In genomic region chr6:3797231-3798200, GRCh38 we compare ENCODE assay signal across 1 cellular context.
TF ChIP-seq lines count a peak whose summit lies in the region.

No MANE protein-coding gene starts in this region.

TF ChIP-seq in HepG2, 621 proteins besides CTCF, POLR2A, EP300 and RAD21 (continued from another document):
- TF ChIP-seq SKIL (CRISPR knock-in tag; IDR thresholded peaks at IDR 0.05; ENCODE audit: borderline replicate concordance), result no peak
- TF ChIP-seq ZBED4 (CRISPR knock-in tag; IDR thresholded peaks at IDR 0.05; ENCODE audit: borderline replicate concordance), result peak; percentile 54; the same call in 1 of the 2 replicates
- TF ChIP-seq ZNF615 (CRISPR knock-in tag; IDR thresholded peaks at IDR 0.05; ENCODE audit: borderline replicate concordance), result no peak
- TF ChIP-seq ZNF629 (CRISPR knock-in tag; conservative IDR thresholded peaks at IDR 0.05), result 0 out of 2 replicates have a peak, but pooled peaks have one; percentile 47
- peak; percentile 39; the same call in 1 of the 2 replicates for TF ChIP-seq ZNF646 (CRISPR knock-in tag; IDR thresholded peaks at IDR 0.05)
- TF ChIP-seq ZNF678 (CRISPR knock-in tag; IDR thresholded peaks at IDR 0.05), result no peak
- no peak for TF ChIP-seq MAZ (IDR thresholded peaks at IDR 0.05; ENCODE audit: borderline replicate concordance, low read depth, low read length)
- TF ChIP-seq MAZ (CRISPR knock-in tag; IDR thresholded peaks at IDR 0.05; ENCODE audit: low read depth), result no peak
- peak; percentile 82; the same call in 1 of the 2 replicates for TF ChIP-seq ZFP36L1 (CRISPR knock-in tag; IDR thresholded peaks at IDR 0.05)
- no peak for TF ChIP-seq HMGA1 (CRISPR knock-in tag; conservative IDR thresholded peaks at IDR 0.05)
- peak; percentile 50 for TF ChIP-seq ZNF781 (CRISPR knock-in tag; IDR thresholded peaks at IDR 0.05; ENCODE audit: borderline replicate concordance, not compliant biosample characterization)
- TF ChIP-seq ZNF891 (CRISPR knock-in tag; IDR thresholded peaks at IDR 0.05), result no peak
- TF ChIP-seq ZNF576 (CRISPR knock-in tag; IDR thresholded peaks at IDR 0.05), result no peak
- TF ChIP-seq ZNF337 (CRISPR knock-in tag; IDR thresholded peaks at IDR 0.05; ENCODE audit: borderline replicate concordance, low read depth), result no peak
- peak; percentile 81 for TF ChIP-seq MED1 (CRISPR knock-in tag; IDR thresholded peaks at IDR 0.05)
- TF ChIP-seq HMG20B (CRISPR knock-in tag; conservative IDR thresholded peaks at IDR 0.05), result 0 out of 2 replicates have a peak, but pooled peaks have one; percentile 25
- no peak; the same call in 1 of the 2 replicates for TF ChIP-seq ZNF292 (CRISPR knock-in tag; IDR thresholded peaks at IDR 0.05; ENCODE audit: borderline replicate concordance, low read depth)
- TF ChIP-seq MLXIP (CRISPR knock-in tag; IDR thresholded peaks at IDR 0.05; ENCODE audit: borderline replicate concordance), result no peak
- no peak for TF ChIP-seq ZNF550 (CRISPR knock-in tag; IDR thresholded peaks at IDR 0.05; ENCODE audit: borderline replicate concordance)
